17 cellular contexts compared by ENCODE assay signal in the genomic region with DNA sequence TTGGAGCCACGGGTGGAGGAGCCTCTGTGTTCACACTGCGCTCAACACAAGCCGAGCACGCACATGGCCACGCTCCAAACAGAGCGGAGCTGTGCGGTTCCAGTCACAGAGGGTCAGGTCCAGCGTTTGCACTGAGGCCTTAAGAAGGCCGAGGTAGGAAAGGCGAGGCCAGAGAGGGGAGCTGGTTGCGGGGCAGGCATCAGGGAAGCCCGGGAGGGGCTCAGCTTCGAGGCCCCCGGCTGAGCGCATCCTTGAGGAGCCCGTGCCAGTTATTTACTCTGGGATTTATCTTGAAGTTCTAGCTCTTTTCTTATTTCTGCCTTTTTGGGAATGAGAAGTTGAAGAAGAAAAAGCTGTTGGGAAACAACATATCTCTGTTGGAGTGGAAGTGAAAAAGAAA.
DNase-seq lines count a peak whose midpoint lies in the region; ATAC-seq, FAIRE-seq and TF ChIP-seq lines count a peak whose summit lies in the region.
"Had no signal": no experiment of that assay in that cellular context is flagged by ENCODE, and none has a peak within 500 bp of the region (broad histone marks: within the 10 kb centered on the region; RNA-seq: fewer than 3 reads in every experiment).

No MANE protein-coding gene starts in this region.

- H3K4me1 Mint-ChIP-seq in astrocyte (ENCODE audit: low read depth, unreplicated experiment) (peaks cover 13% of the 10 kb centered on the region), neural progenitor cell (peaks cover 10% of the 10 kb centered on the region)
- H3K4me1 Mint-ChIP-seq in stimulated activated naive B cell treated with anti-CD40 and anti-IgM and Interleukin-4, amounts not matched to agents 10 μg/mL and 1 μg/mL and 100 μg/mL, for 72 hours, result no peaks in the 10 kb centered on the region
- H3K4me1 Mint-ChIP-seq: CD4-positive, alpha-beta memory T cell had no signal

- intact Hi-C loops in aorta (cut with DNase I), result no loop called here

- H3K27me3 ChIP-seq in astrocyte (ENCODE audit: insufficient read depth, low read length), result no peaks in the 10 kb centered on the region
- no peaks in the 10 kb centered on the region for H3K27me3 ChIP-seq in neural progenitor cell
- no peaks in the 10 kb centered on the region for H3K27me3 ChIP-seq in aorta (ENCODE audit: control insufficient read depth in 1 of 2, insufficient read depth in 2 of 2, low read length in 1 of 2)
- no peaks in the 10 kb centered on the region for H3K27me3 ChIP-seq in small intestine (ENCODE audit: control insufficient read depth in 2 of 2, insufficient read depth in 2 of 2, low read length in 2 of 2)

- no peaks in the 10 kb centered on the region for H3F3A ChIP-seq in neural progenitor cell (ENCODE audit: low read depth)

- H3K79me2 ChIP-seq in astrocyte (ENCODE audit: insufficient read depth, low read length) (no peaks in the 10 kb centered on the region), neural progenitor cell (ENCODE audit: low read depth) (no peaks in the 10 kb centered on the region)

- H3K9me3 ChIP-seq in astrocyte (ENCODE audit: insufficient read depth, low read depth, low read length) (peaks cover 2% of the 10 kb centered on the region), neural progenitor cell (ENCODE audit: low read depth) (no peaks in the 10 kb centered on the region), aorta (ENCODE audit: control insufficient read depth, low read length) (no peaks in the 10 kb centered on the region), small intestine (ENCODE audit: control insufficient read depth, low read depth) (no peaks in the 10 kb centered on the region)
- H3K9me3 ChIP-seq: HAP-1 had no signal

- no peak overlapping the region for H3K27ac ChIP-seq in astrocyte (ENCODE audit: low read depth, low read length)
- H3K27ac ChIP-seq in neural progenitor cell, result no peak overlapping the region
- no peak overlapping the region for H3K27ac ChIP-seq in aorta (ENCODE audit: low read depth in 1 of 2, low read length in 2 of 2)
- no peak overlapping the region for H3K27ac ChIP-seq in small intestine (ENCODE audit: low read depth in 1 of 2, low read length in 1 of 2)

- H3K27ac Mint-ChIP-seq in astrocyte (ENCODE audit: unreplicated experiment), result no peak overlapping the region
- peak overlapping the region; percentile 57 for H3K27ac Mint-ChIP-seq in neural progenitor cell
- H3K27ac Mint-ChIP-seq in stimulated activated naive B cell treated with anti-CD40 and anti-IgM and Interleukin-4, amounts not matched to agents 10 μg/mL and 1 μg/mL and 100 μg/mL, for 72 hours, result no peak overlapping the region
- H3K27ac Mint-ChIP-seq: CD4-positive, alpha-beta memory T cell; HFFc6 had no signal

- H3K4me1 ChIP-seq in astrocyte (ENCODE audit: insufficient read depth, low read length), result peaks cover 12% of the 10 kb centered on the region
- peaks cover 4% of the 10 kb centered on the region for H3K4me1 ChIP-seq in neural progenitor cell
- H3K4me1 ChIP-seq in aorta (ENCODE audit: control insufficient read depth in 1 of 2, insufficient read depth in 2 of 2, low read length in 2 of 2), result no peaks in the 10 kb centered on the region
- no peaks in the 10 kb centered on the region for H3K4me1 ChIP-seq in small intestine (ENCODE audit: control insufficient read depth in 2 of 2, insufficient read depth in 1 of 2, low read depth in 1 of 2, low read length in 1 of 2)
- H3K4me1 ChIP-seq: HAP-1 had no signal

- 64 to 68% methylated on average over 16 of the region's 16 CpGs for WGBS in aorta, 2 donors
- 64 to 78% (median 73%) methylated on average over 16 of the region's 16 CpGs for WGBS in small intestine, 3 donors

- H3K36me3 Mint-ChIP-seq in astrocyte (ENCODE audit: low read depth, unreplicated experiment) (no peaks in the 10 kb centered on the region), neural progenitor cell (no peaks in the 10 kb centered on the region)
- H3K36me3 Mint-ChIP-seq in stimulated activated naive B cell treated with anti-CD40 and anti-IgM and Interleukin-4, amounts not matched to agents 10 μg/mL and 1 μg/mL and 100 μg/mL, for 72 hours, result no peaks in the 10 kb centered on the region
- H3K36me3 Mint-ChIP-seq: CD4-positive, alpha-beta memory T cell had no signal

- no peaks in the 10 kb centered on the region for H3K36me3 ChIP-seq in astrocyte (ENCODE audit: insufficient read depth, low read length)
- H3K36me3 ChIP-seq in neural progenitor cell, result no peaks in the 10 kb centered on the region
- H3K36me3 ChIP-seq in aorta (ENCODE audit: control insufficient read depth in 1 of 2, insufficient read depth in 2 of 2, low read length in 1 of 2), result no peaks in the 10 kb centered on the region
- H3K36me3 ChIP-seq in small intestine (ENCODE audit: control insufficient read depth in 2 of 2, insufficient read depth in 2 of 2, low read length in 2 of 2), result no peaks in the 10 kb centered on the region
- H3K36me3 ChIP-seq: HAP-1 had no signal

- H3K9ac ChIP-seq in astrocyte (ENCODE audit: low read length), result no peak overlapping the region
- no peak overlapping the region for H3K9ac ChIP-seq in neural progenitor cell

- H3K27me3 Mint-ChIP-seq in astrocyte (ENCODE audit: low read depth, unreplicated experiment), result peaks cover 5% of the 10 kb centered on the region
- peaks cover 6% of the 10 kb centered on the region for H3K27me3 Mint-ChIP-seq in neural progenitor cell (ENCODE audit: insufficient read depth, low read depth)
- H3K27me3 Mint-ChIP-seq in stimulated activated naive B cell treated with anti-CD40 and anti-IgM and Interleukin-4, amounts not matched to agents 10 μg/mL and 1 μg/mL and 100 μg/mL, for 72 hours, result no peaks in the 10 kb centered on the region
- H3K27me3 Mint-ChIP-seq: CD4-positive, alpha-beta memory T cell had no signal

- no peaks in the 10 kb centered on the region for H4K20me1 ChIP-seq in astrocyte (ENCODE audit: insufficient read depth, low read length)
- H4K20me1 ChIP-seq in neural progenitor cell (ENCODE audit: low read depth), result no peaks in the 10 kb centered on the region

- FAIRE-seq in astrocyte (lab: Jason Lieb, UNC) (no peak), small intestine (lab: Jason Lieb, UNC) (no peak)
- FAIRE-seq: GM12891, GM18507 had no signal

- DNase-seq in astrocyte (ENCODE audit: low read depth) (no peak), neural progenitor cell (ENCODE audit: low spot score) (no peak), aorta (no peak), GM03348 (ENCODE audit: low spot score) (no peak), small intestine (no peak)
- DNase-seq in stimulated activated naive B cell treated with anti-CD40 and anti-IgM and Interleukin-4, amounts not matched to agents 10 μg/mL and 1 μg/mL and 100 μg/mL, for 72 hours, result no peak
- DNase-seq: C1 segment of cervical spinal cord; Calu3; CD4-positive, alpha-beta memory T cell; COR-L47; DMS79; EL; GDM1; HFFc6 had no signal

- H3K4me3 Mint-ChIP-seq in astrocyte (ENCODE audit: unreplicated experiment) (no peak overlapping the region), neural progenitor cell (no peak overlapping the region)
- no peak overlapping the region for H3K4me3 Mint-ChIP-seq in stimulated activated naive B cell treated with anti-CD40 and anti-IgM and Interleukin-4, amounts not matched to agents 10 μg/mL and 1 μg/mL and 100 μg/mL, for 72 hours
- H3K4me3 Mint-ChIP-seq: CD4-positive, alpha-beta memory T cell; HFFc6 had no signal

- H2AFZ ChIP-seq in astrocyte (ENCODE audit: low read depth, low read length), result peak overlapping the region; percentile 53
- no peak overlapping the region for H2AFZ ChIP-seq in neural progenitor cell (replicated peaks)

- ATAC-seq in aorta (ENCODE audit: low FRiP score), result peak; percentile 25
- ATAC-seq in stimulated activated naive B cell treated with anti-CD40 and anti-IgM and Interleukin-4, amounts not matched to agents 10 μg/mL and 1 μg/mL and 100 μg/mL, for 72 hours (replicated peaks), result no peak

- TF ChIP-seq CTCF in astrocyte (IDR thresholded peaks at IDR 0.05; ENCODE audit: insufficient read depth, low read depth, low read length), result no peak
- no peak for TF ChIP-seq CTCF in neural progenitor cell (IDR thresholded peaks at IDR 0.05)

- no peak overlapping the region for H3K4me3 ChIP-seq in astrocyte (ENCODE audit: insufficient read depth, low read depth, low read length)
- H3K4me3 ChIP-seq in neural progenitor cell, result no peak overlapping the region
- H3K4me3 ChIP-seq in aorta (ENCODE audit: low read length in 2 of 2), result no peak overlapping the region
- H3K4me3 ChIP-seq in small intestine (ENCODE audit: low read depth in 1 of 2, low read length in 2 of 2), result no peak overlapping the region
- H3K4me3 ChIP-seq: HAP-1 had no signal

- no peaks in the 10 kb centered on the region for H3K9me3 Mint-ChIP-seq in astrocyte (ENCODE audit: unreplicated experiment)
- H3K9me3 Mint-ChIP-seq in neural progenitor cell, result no peaks in the 10 kb centered on the region
- H3K9me3 Mint-ChIP-seq in stimulated activated naive B cell treated with anti-CD40 and anti-IgM and Interleukin-4, amounts not matched to agents 10 μg/mL and 1 μg/mL and 100 μg/mL, for 72 hours, result peaks cover 0 to 1% of the 10 kb centered on the region in 2 donors

- H3K4me2 ChIP-seq in astrocyte (ENCODE audit: low read length) (no peak overlapping the region), neural progenitor cell (no peak overlapping the region)
